ENCODE assay signal across 31 cellular contexts in genomic region chr15:67019069-67019468, GRCh38.
"Had no signal": no experiment of that assay in that cellular context is flagged by ENCODE, and none has a peak within 500 bp of the region (broad histone marks: within the 10 kb centered on the region; RNA-seq: fewer than 3 reads in every experiment).

No MANE protein-coding gene starts in this region.

- H3K4me2 ChIP-seq: SK-N-SH had no signal

- H3K27ac ChIP-seq: brain microvascular endothelial cell, SJSA1, VCaP had no signal

- H3K9me3 Mint-ChIP-seq: activated B cell treated with CpG ODN at 0.5 μM for 24 hours; activated CD4-positive, alpha-beta memory T cell treated with anti-CD3 and anti-CD28 coated beads for 36 hours; activated naive CD8-positive, alpha-beta T cell treated with anti-CD3 and anti-CD28 coated beads for 36 hours; activated T-cell treated with anti-CD3 and anti-CD28 coated beads, Interleukin-2, amount 50 U/mL, for 72 hours; activated T-helper 17 cell treated with anti-CD3 and anti-CD28 coated beads, Interleukin-2, amount 50 U/mL, for 72 hours; T-helper 1 cell treated with Interleukin-12 subunit alpha and Interleukin-12 subunit beta and Interleukin-4 antibody, amounts not matched to agents 30 μg/mL and 1 μg/mL, for 36 hours had no signal

- H3K27me3 Mint-ChIP-seq: activated B cell treated with CpG ODN at 0.5 μM for 24 hours had no signal

- H3K36me3 ChIP-seq: brain microvascular endothelial cell, SJSA1 had no signal

- H3K4me3 ChIP-seq: K562, SJSA1 had no signal

- H3K36me3 Mint-ChIP-seq: activated CD4-positive, alpha-beta memory T cell treated with anti-CD3 and anti-CD28 coated beads for 36 hours; activated naive CD8-positive, alpha-beta T cell treated with anti-CD3 and anti-CD28 coated beads for 36 hours had no signal

- H3K9me3 ChIP-seq: SJSA1, SK-N-SH had no signal

- H3K27ac Mint-ChIP-seq: activated B cell treated with CpG ODN at 0.5 μM for 24 hours; activated CD4-positive, alpha-beta memory T cell treated with anti-CD3 and anti-CD28 coated beads for 36 hours; activated T-cell treated with anti-CD3 and anti-CD28 coated beads, Interleukin-2, amount 50 U/mL, for 72 hours; activated T-helper 17 cell treated with anti-CD3 and anti-CD28 coated beads, Interleukin-2, amount 50 U/mL, for 72 hours had no signal

- DNase-seq: activated B cell treated with CpG ODN at 0.5 μM for 24 hours; activated CD4-positive, alpha-beta memory T cell treated with anti-CD3 and anti-CD28 coated beads for 36 hours; activated CD4-positive, alpha-beta T cell treated with anti-CD3 and anti-CD28 coated beads for 4 hours; activated CD4-positive, alpha-beta T cell treated with anti-CD3 and anti-CD28 coated beads, Interleukin-2, amount 50 U/mL, for 1 hour; activated CD4-positive, CD25-positive, alpha-beta regulatory T cell treated with anti-CD3 and anti-CD28 coated beads, Interleukin-2, amount 50 U/mL, for 72 hours; activated effector memory CD4-positive, alpha-beta T cell treated with anti-CD3 and anti-CD28 coated beads, Interleukin-2, amount 50 U/mL, for 16 hours; activated naive CD4-positive, alpha-beta T cell; activated naive CD4-positive, alpha-beta T cell treated with anti-CD3 and anti-CD28 coated beads, Interleukin-2, amount 50 U/mL, for 16 hours; activated naive CD8-positive, alpha-beta T cell treated with anti-CD3 and anti-CD28 coated beads for 36 hours; activated T-cell treated with anti-CD3 and anti-CD28 coated beads, Interleukin-2, amount 50 U/mL, for 1 hour; activated T-cell treated with anti-CD3 and anti-CD28 coated beads, Interleukin-2, amount 50 U/mL, for 72 hours; amniotic stem cell; aorta; brain microvascular endothelial cell; NCI-H1092 treated with DMSO at 0.1 percent for 48 hours; NCI-H146; NCI-H187; NCI-H2029 treated with DMSO at 0.1 percent for 48 hours; NCI-H2227 treated with DMSO at 0.1 percent for 48 hours; NCI-H446; NCI-H510A treated with DMSO at 0.1 percent for 48 hours; NCI-H526 treated with DMSO at 0.1 percent for 48 hours; NCI-H774; SHP77; SK-N-SH; T-helper 9 cell had no signal

- H3K4me3 Mint-ChIP-seq: activated B cell treated with CpG ODN at 0.5 μM for 24 hours; activated CD4-positive, alpha-beta memory T cell treated with anti-CD3 and anti-CD28 coated beads for 36 hours; activated naive CD8-positive, alpha-beta T cell treated with anti-CD3 and anti-CD28 coated beads for 36 hours; activated T-cell treated with anti-CD3 and anti-CD28 coated beads, Interleukin-2, amount 50 U/mL, for 72 hours; activated T-helper 17 cell treated with anti-CD3 and anti-CD28 coated beads, Interleukin-2, amount 50 U/mL, for 72 hours; T-helper 1 cell treated with Interleukin-12 subunit alpha and Interleukin-12 subunit beta and Interleukin-4 antibody, amounts not matched to agents 30 μg/mL and 1 μg/mL, for 36 hours had no signal

- ATAC-seq: activated T-cell treated with anti-CD3 and anti-CD28 coated beads, Interleukin-2, amount 50 U/mL, for 72 hours; activated T-helper 17 cell treated with anti-CD3 and anti-CD28 coated beads, Interleukin-2, amount 50 U/mL, for 72 hours; K562 had no signal

- H3K27me3 ChIP-seq: brain microvascular endothelial cell, SJSA1 had no signal
